ENCODE assay signal across 9 cellular contexts in the genomic region with DNA sequence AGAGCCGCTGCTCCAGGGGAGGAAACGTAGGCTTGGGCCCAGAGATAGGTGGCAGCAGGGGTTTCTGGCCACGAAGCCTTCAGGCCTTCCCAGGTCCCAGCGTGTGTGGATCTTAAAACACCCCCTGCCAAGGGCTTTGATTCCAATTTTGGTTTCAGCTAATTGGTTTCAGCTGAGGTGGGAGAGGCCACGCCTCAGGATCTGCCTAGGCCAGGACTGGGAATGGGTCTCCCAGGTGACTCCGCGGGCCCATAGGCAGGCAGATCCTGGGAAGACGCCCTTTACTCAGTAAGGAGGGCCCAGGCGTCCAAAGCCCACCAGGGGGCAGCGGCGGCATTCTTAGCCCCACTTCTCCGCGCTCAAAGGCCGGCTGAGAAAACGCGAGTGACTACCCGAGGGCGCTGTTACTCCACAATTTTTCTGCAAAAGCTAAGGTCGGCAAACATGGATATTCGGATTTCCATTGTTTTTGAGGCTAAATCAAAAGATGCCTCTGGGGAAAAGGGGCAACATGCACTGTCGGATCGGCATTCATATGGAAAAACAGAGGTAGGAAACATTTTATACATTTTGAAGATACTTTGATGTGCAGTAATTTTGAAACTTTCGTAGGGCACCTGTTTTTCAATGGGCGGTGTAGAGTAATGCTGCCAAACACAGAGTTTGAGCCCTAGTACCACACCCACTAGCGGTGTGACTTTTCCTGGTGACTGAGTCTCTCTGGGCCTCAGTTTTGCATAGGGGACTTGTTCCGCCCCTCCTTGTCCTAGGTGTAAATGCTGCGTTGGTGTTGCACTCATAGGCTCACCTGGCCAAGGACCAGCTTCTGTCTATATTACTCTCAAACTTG. TPM values are rescaled to one million over a fixed set of nuclear protein-coding genes. Genes with fewer than 3 reads are reported as not detected.
DNase-seq lines count a peak whose midpoint lies in the region; TF ChIP-seq lines count a peak whose summit lies in the region.
"Had no signal": no experiment of that assay in that cellular context is flagged by ENCODE, and none has a peak within 500 bp of the region (broad histone marks: within the 10 kb centered on the region; RNA-seq: fewer than 3 reads in every experiment).

No MANE protein-coding gene starts in this region.

- peak; percentile 46 for DNase-seq in GDM1 (lab: John Stamatoyannopoulos, UW)
- DNase-seq in H9 = peak; percentile 93
- peak; percentile 83 for DNase-seq in LHCN-M2 (ENCODE audit: low read depth)
- peak; percentile 87 to 93 for DNase-seq in SJCRH30
- peak in 3 of 4 experiments; percentile 3 to 43 (median 25) for DNase-seq in activated naive CD4-positive, alpha-beta T cell (lab: John Stamatoyannopoulos, UW)
- peak; percentile 63 for DNase-seq in germinal center (ENCODE audit: low spot score)
- DNase-seq in osteocyte (ENCODE audit: extremely low spot score, unreplicated experiment) = peak; percentile 97
- peak; percentile 88 to 93 for DNase-seq in tibial artery

- H2BK120ac ChIP-seq in H9 (ENCODE audit: low read depth, low read length, poor library complexity, severe bottlenecking) = no peak overlapping the region

- H3K27me3 Mint-ChIP-seq in H9 (ENCODE audit: low read depth) (no peaks in the 10 kb centered on the region), osteocyte (ENCODE audit: unreplicated experiment) (no peaks in the 10 kb centered on the region)

- H3K4me1 Mint-ChIP-seq in H9 = peaks cover 18% of the 10 kb centered on the region in 2 experiments
- H3K4me1 Mint-ChIP-seq in osteocyte (ENCODE audit: unreplicated experiment) = peaks cover 25% of the 10 kb centered on the region

- no peaks in the 10 kb centered on the region for H3K79me1 ChIP-seq in H9 (ENCODE audit: insufficient read depth, low read depth, low read length, poor library complexity, severe bottlenecking)

- H2AK5ac ChIP-seq in H9 (ENCODE audit: insufficient read length, low read length) = no peak overlapping the region

- no peak overlapping the region for H4K91ac ChIP-seq in H9 (ENCODE audit: insufficient read length, low read depth, low read length)

- H3K4me3 Mint-ChIP-seq in H9 (peak overlapping the region; percentile 34; a peak in 4 of 5 replicates), osteocyte (ENCODE audit: unreplicated experiment) (no peak overlapping the region)

- H2BK20ac ChIP-seq in H9 (ENCODE audit: low read depth, low read length, poor library complexity, severe bottlenecking) = no peak overlapping the region

- H3K23me2 ChIP-seq in H9 (ENCODE audit: insufficient read length, low read depth, low read length, poor library complexity, severe bottlenecking) = no peaks in the 10 kb centered on the region

- H2AFZ ChIP-seq in H9 (ENCODE audit: low read length) = peak overlapping the region; percentile 79

- WGBS in H9 (ENCODE audit: extremely low coverage, insufficient read length, low lambda C conversion rate) = no CpG with 5 or more reads among the region's 27 CpGs

- peak overlapping the region; percentile 9 for H3K4me2 ChIP-seq in H9 (ENCODE audit: insufficient read depth, insufficient read length, low read length)

- H3K9me3 Mint-ChIP-seq in H9 = no peaks in the 10 kb centered on the region; a peak in 1 of 5 replicates
- no peaks in the 10 kb centered on the region for H3K9me3 Mint-ChIP-seq in osteocyte (ENCODE audit: unreplicated experiment)

- H3K23ac ChIP-seq in H9 (ENCODE audit: insufficient read length, low read depth, low read length) = no peak overlapping the region

- no peak overlapping the region for H3K9ac ChIP-seq in H9 (ENCODE audit: extremely low read depth, insufficient read length, low read length)

- H3K56ac ChIP-seq in H9 (ENCODE audit: insufficient read length, low read depth, low read length) = no peak overlapping the region

- no peak overlapping the region for H3K18ac ChIP-seq in H9 (ENCODE audit: insufficient read length, low read depth, low read length)

- H4K20me1 ChIP-seq in H9 (ENCODE audit: control insufficient read depth, insufficient read depth, insufficient read length) = no peaks in the 10 kb centered on the region

- H2BK12ac ChIP-seq in H9 (ENCODE audit: insufficient read length, low read depth, low read length) = no peak overlapping the region

- H3K4me1 ChIP-seq in H9 (ENCODE audit: insufficient read depth, low read length) = peaks cover 7% of the 10 kb centered on the region; the same call in 1 of the 2 replicates
- no peaks in the 10 kb centered on the region; the same call in 1 of the 2 replicates for H3K4me1 ChIP-seq in SJCRH30
- H3K4me1 ChIP-seq in tibial artery = peaks cover 0 to 17% (median 5%) of the 10 kb centered on the region in 4 donors

- H3K9me3 ChIP-seq in H9 (ENCODE audit: control insufficient read depth, low read depth, low read length) (no peaks in the 10 kb centered on the region), SJCRH30 (replicated peaks) (no peaks in the 10 kb centered on the region), tibial artery (no peaks in the 10 kb centered on the region)
- H3K9me3 ChIP-seq: neutrophil had no signal

- H3K4me3 ChIP-seq in SJCRH30 (no peak overlapping the region), tibial artery (no peak overlapping the region)

- peak; percentile 98 for TF ChIP-seq CTCF in H9 (conservative IDR thresholded peaks at IDR 0.05)
- TF ChIP-seq CTCF in osteocyte (IDR thresholded peaks at IDR 0.05) = peak; percentile 100
- peak; percentile 97 to 99 for TF ChIP-seq CTCF in tibial artery (IDR thresholded peaks at IDR 0.05)

- no peak overlapping the region for H4K8ac ChIP-seq in H9 (replicated peaks; ENCODE audit: insufficient read length, low read depth, low read length)

- H3K36me3 Mint-ChIP-seq in H9 (ENCODE audit: insufficient read depth in 1 of 3, low read depth in 3 of 3) (no peaks in the 10 kb centered on the region), osteocyte (ENCODE audit: unreplicated experiment) (no peaks in the 10 kb centered on the region)

- H3K27ac Mint-ChIP-seq in H9 (peak overlapping the region in 1 of 3 experiments; percentile 18; a peak in 1 of 7 replicates), osteocyte (ENCODE audit: unreplicated experiment) (no peak overlapping the region)

- no peaks in the 10 kb centered on the region for H3K79me2 ChIP-seq in H9 (ENCODE audit: insufficient read depth, low read length)

- H3K4ac ChIP-seq in H9 (ENCODE audit: low read depth, low read length) = no peak overlapping the region

- H2BK5ac ChIP-seq in H9 (ENCODE audit: insufficient read length, low read length) = no peak overlapping the region

- no peak overlapping the region for H4K5ac ChIP-seq in H9 (ENCODE audit: insufficient read length, low read depth, low read length)

- H3K27ac ChIP-seq in H9 (ENCODE audit: insufficient read length, low read depth, low read length) = no peak overlapping the region
- no peak overlapping the region for H3K27ac ChIP-seq in SJCRH30
- H3K27ac ChIP-seq in tibial artery = peak overlapping the region in 1 of 2 donors; percentile 18
- H3K27ac ChIP-seq: neutrophil had no signal

- H3K14ac ChIP-seq in H9 (ENCODE audit: insufficient read depth, low read length) = no peak overlapping the region

- no peaks in the 10 kb centered on the region for H3K27me3 ChIP-seq in H9 (ENCODE audit: insufficient read depth, low read length)
- H3K27me3 ChIP-seq in SJCRH30 = no peaks in the 10 kb centered on the region
- H3K27me3 ChIP-seq in tibial artery = no peaks in the 10 kb centered on the region

- intact Hi-C loops in tibial artery (cut with DNase I; ENCODE audit: low total_unique reads) = loop anchor here (2.0 to 10.0 kb wide), 4 partner anchors 197 to 399 kb away; a partner anchor contains a TSS

- H3K36me3 ChIP-seq in SJCRH30 (no peaks in the 10 kb centered on the region), tibial artery (no peaks in the 10 kb centered on the region)
- H3K36me3 ChIP-seq: neutrophil had no signal

- H2BK15ac ChIP-seq in H9 (ENCODE audit: low read depth, low read length) = no peak overlapping the region

- no peak overlapping the region for H3T11ph ChIP-seq in H9 (ENCODE audit: low read length)

RNA-seq across cellular contexts. Expression of a gene that starts 31.8 kb away (rescaled TPM):
- total RNA-seq in H9 (2021) (26.1 and 29.4 TPM in 2 replicates), LHCN-M2 (2014; rRNA removed) (29.0 and 31.7 TPM in 2 replicates), osteocyte (27.9 and 29.0 TPM in 2 replicates)
- 10.1 TPM for polyA plus RNA-seq in LHCN-M2 (2012)
- 24.9 and 26.6 TPM in 2 replicates for total RNA-seq in SJCRH30 (2014; rRNA removed; shearing (Covaris generic))

RNA-seq across cellular contexts. Expression of a gene that starts 48.8 kb away (rescaled TPM):
- 45.1 and 48.2 TPM in 2 replicates for total RNA-seq in H9 (2021)
- total RNA-seq in LHCN-M2 (2014; rRNA removed) = 6.5 and 11.0 TPM in 2 replicates
- polyA plus RNA-seq in LHCN-M2 (2012) = 11.3 TPM
- total RNA-seq in SJCRH30 (2014; rRNA removed; shearing (Covaris generic)) = 21.7 and 25.8 TPM in 2 replicates
- 30.8 and 32.2 TPM in 2 replicates for total RNA-seq in osteocyte

Comparison
In these comparisons a context has a peak if more than half of its experiments do, and no peak if none do; other contexts are left out.
1. DNase-seq: peak in every context shown above with its lines; median percentile 97 in osteocyte; 93 in H9; 90 in tibial artery; 90 in SJCRH30; 83 in LHCN-M2; 63 in germinal center; 46 in GDM1; 25 in activated naive CD4-positive, alpha-beta T cell.